In genomic region chr4:64807821-64808220, GRCh38 we compare ENCODE assay signal across 29 cellular contexts.
"Had no signal": no experiment of that assay in that cellular context is flagged by ENCODE, and none has a peak within 500 bp of the region (broad histone marks: within the 10 kb centered on the region; RNA-seq: fewer than 3 reads in every experiment).

No MANE protein-coding gene starts in this region.

- H3K9ac ChIP-seq: neural progenitor cell, parathyroid adenoma had no signal

- H3K4me3 Mint-ChIP-seq: dendritic cell treated with granulocyte-macrophage colony-stimulating factor and Interleukin-4, amounts not matched to agents 40 ng/mL and 50 ng/mL, for 4 days; endodermal cell; naive thymus-derived CD4-positive, alpha-beta T cell; nephron; neural progenitor cell; stimulated activated memory B cell treated with anti-CD40 and anti-IgM and Interleukin-4, amounts not matched to agents 10 μg/mL and 1 μg/mL and 100 μg/mL, for 72 hours; stimulated activated naive CD8-positive, alpha-beta T cell treated with anti-CD3 and anti-CD28 coated beads, Interleukin-15, Interleukin-2, amounts not matched to agents 100 ng/mL and 50 ng/mL, for 24 hours had no signal

- H3K9me3 Mint-ChIP-seq: dendritic cell treated with granulocyte-macrophage colony-stimulating factor and Interleukin-4, amounts not matched to agents 40 ng/mL and 50 ng/mL, for 4 days had no signal

- H3K4me2 ChIP-seq: hepatocyte, neural progenitor cell had no signal

- H2AFZ ChIP-seq: hepatocyte, neural progenitor cell, parathyroid adenoma had no signal

- H3K4me1 ChIP-seq: colonic mucosa, esophagus muscularis mucosa, foreskin keratinocyte, gastroesophageal sphincter, heart left ventricle, left lung, neural progenitor cell, parathyroid adenoma, spleen, tibial nerve, upper lobe of left lung, uterus had no signal

- FAIRE-seq: islet of Langerhans had no signal

- DNase-seq: colonic mucosa; effector CD8-positive, alpha-beta T cell; endodermal cell; foreskin keratinocyte; heart left ventricle; left cardiac atrium; left lung; mesenchymal stem cell; midbrain; naive thymus-derived CD4-positive, alpha-beta T cell; right cardiac atrium; spleen; stimulated activated CD4-positive, alpha-beta T cell treated with anti-CD3 and anti-CD28 coated beads, Interleukin-4, amount 100 ng/mL, for 4 hours; upper lobe of left lung; uterus had no signal

- H3K9me3 ChIP-seq: colonic mucosa, upper lobe of left lung, uterus had no signal

- H3K27me3 Mint-ChIP-seq: dendritic cell treated with granulocyte-macrophage colony-stimulating factor and Interleukin-4, amounts not matched to agents 40 ng/mL and 50 ng/mL, for 4 days; naive thymus-derived CD4-positive, alpha-beta T cell; progenitor cell of endocrine pancreas; stimulated activated memory B cell treated with anti-CD40 and anti-IgM and Interleukin-4, amounts not matched to agents 10 μg/mL and 1 μg/mL and 100 μg/mL, for 72 hours; stimulated activated naive CD8-positive, alpha-beta T cell treated with anti-CD3 and anti-CD28 coated beads, Interleukin-15, Interleukin-2, amounts not matched to agents 100 ng/mL and 50 ng/mL, for 24 hours had no signal

- H3K27ac Mint-ChIP-seq: dendritic cell treated with granulocyte-macrophage colony-stimulating factor and Interleukin-4, amounts not matched to agents 40 ng/mL and 50 ng/mL, for 4 days; endodermal cell; naive thymus-derived CD4-positive, alpha-beta T cell; nephron; neural progenitor cell; progenitor cell of endocrine pancreas; stimulated activated memory B cell treated with anti-CD40 and anti-IgM and Interleukin-4, amounts not matched to agents 10 μg/mL and 1 μg/mL and 100 μg/mL, for 72 hours; stimulated activated naive CD8-positive, alpha-beta T cell treated with anti-CD3 and anti-CD28 coated beads, Interleukin-15, Interleukin-2, amounts not matched to agents 100 ng/mL and 50 ng/mL, for 24 hours had no signal

- H3K79me2 ChIP-seq: hepatocyte, parathyroid adenoma had no signal

- H3K36me3 Mint-ChIP-seq: naive thymus-derived CD4-positive, alpha-beta T cell; neural progenitor cell; stimulated activated memory B cell treated with anti-CD40 and anti-IgM and Interleukin-4, amounts not matched to agents 10 μg/mL and 1 μg/mL and 100 μg/mL, for 72 hours had no signal

- H3K4me3 ChIP-seq: colonic mucosa, esophagus muscularis mucosa, gastroesophageal sphincter, heart left ventricle, hepatocyte, left lung, neural progenitor cell, skin epidermis, spleen, thoracic aorta, tibial nerve, upper lobe of left lung, uterus had no signal

- H3K27me3 ChIP-seq: colonic mucosa, esophagus muscularis mucosa, foreskin keratinocyte, gastroesophageal sphincter, heart left ventricle, hepatocyte, left lung, neural progenitor cell, spleen, tibial nerve, upper lobe of left lung, uterus had no signal

- H3K27ac ChIP-seq: colonic mucosa, esophagus muscularis mucosa, foreskin keratinocyte, gastroesophageal sphincter, heart left ventricle, hepatocyte, left lung, neural progenitor cell, parathyroid adenoma, skin epidermis, spleen, thoracic aorta, tibial nerve, upper lobe of left lung, uterus had no signal

- H3K4me1 Mint-ChIP-seq: naive thymus-derived CD4-positive, alpha-beta T cell; nephron; neural progenitor cell; stimulated activated memory B cell treated with anti-CD40 and anti-IgM and Interleukin-4, amounts not matched to agents 10 μg/mL and 1 μg/mL and 100 μg/mL, for 72 hours had no signal

- H3K36me3 ChIP-seq: colonic mucosa, esophagus muscularis mucosa, gastroesophageal sphincter, heart left ventricle, left lung, neural progenitor cell, spleen, thoracic aorta, tibial nerve, upper lobe of left lung, uterus had no signal
